Comparison of ENCODE assay signal across 15 cellular contexts in genomic region chr14:75275598-75275997, GRCh38. TPM values are rescaled to one million over a fixed set of nuclear protein-coding genes. Genes with fewer than 3 reads are reported as not detected.
DNase-seq lines count a peak whose midpoint lies in the region; ATAC-seq and TF ChIP-seq lines count a peak whose summit lies in the region.
"Had no signal": no experiment of that assay in that cellular context is flagged by ENCODE, and none has a peak within 500 bp of the region (broad histone marks: within the 10 kb centered on the region; RNA-seq: fewer than 3 reads in every experiment).

No MANE protein-coding gene starts in this region.

- H3K27me3 ChIP-seq in parathyroid adenoma (ENCODE audit: control insufficient read depth, insufficient read depth, low read length), result no peaks in the 10 kb centered on the region
- no peaks in the 10 kb centered on the region for H3K27me3 ChIP-seq in upper lobe of left lung
- H3K27me3 ChIP-seq: MG63 had no signal

- H3K4me1 ChIP-seq in parathyroid adenoma (peaks cover 30% of the 10 kb centered on the region), upper lobe of left lung (peaks cover 27 to 58% (median 42%) of the 10 kb centered on the region in 4 donors)

- H3K27ac ChIP-seq in parathyroid adenoma (peak overlapping the region; percentile 100), upper lobe of left lung (peak overlapping the region; percentile 96 to 99 (median 98))

- no peaks in the 10 kb centered on the region for H3K9me3 ChIP-seq in parathyroid adenoma (ENCODE audit: control insufficient read depth, low read length)
- no peaks in the 10 kb centered on the region for H3K9me3 ChIP-seq in upper lobe of left lung
- H3K9me3 ChIP-seq: MG63 had no signal

- H3K79me2 ChIP-seq in parathyroid adenoma, result peaks cover 7% of the 10 kb centered on the region

- DNase-seq in activated naive CD4-positive, alpha-beta T cell (lab: John Stamatoyannopoulos, UW), result no peak
- no peak for DNase-seq in endothelial cell (ENCODE audit: low spot score)
- DNase-seq in upper lobe of left lung, result no peak
- DNase-seq in left lobe of liver (ENCODE audit: low spot score), result no peak
- no peak for DNase-seq in activated gamma-delta T cell treated with Interleukin-2 at 50 U/mL for 16 hours
- DNase-seq: activated naive CD4-positive, alpha-beta T cell treated with anti-CD3 and anti-CD28 coated beads for 36 hours; Calu3; MG63; NCI-H2107; retina; stimulated activated naive CD4-positive, alpha-beta T cell treated with Interleukin-2 at 50 U/mL for 16 hours had no signal

- H3K9me3 Mint-ChIP-seq in activated naive CD4-positive, alpha-beta T cell treated with anti-CD3 and anti-CD28 coated beads, Interleukin-2, amount 50 U/mL, for 24 hours, result no peaks in the 10 kb centered on the region
- H3K9me3 Mint-ChIP-seq in endothelial cell (ENCODE audit: unreplicated experiment), result no peaks in the 10 kb centered on the region
- H3K9me3 Mint-ChIP-seq: activated naive CD4-positive, alpha-beta T cell treated with anti-CD3 and anti-CD28 coated beads for 36 hours; mesothelial cell of epicardium had no signal

- peaks cover 49% of the 10 kb centered on the region for H3K4me1 Mint-ChIP-seq in activated naive CD4-positive, alpha-beta T cell treated with anti-CD3 and anti-CD28 coated beads, Interleukin-2, amount 50 U/mL, for 24 hours
- peaks cover 18% of the 10 kb centered on the region for H3K4me1 Mint-ChIP-seq in endothelial cell (ENCODE audit: unreplicated experiment)

- H3K4me3 ChIP-seq in parathyroid adenoma (ENCODE audit: low read depth, low read length) (no peak overlapping the region), upper lobe of left lung (no peak overlapping the region)
- H3K4me3 ChIP-seq: MG63 had no signal

- H3K36me3 ChIP-seq in parathyroid adenoma (ENCODE audit: control insufficient read depth, insufficient read depth, low read length) (no peaks in the 10 kb centered on the region), upper lobe of left lung (peaks cover 0 to 11% (median 10%) of the 10 kb centered on the region in 4 donors)
- H3K36me3 ChIP-seq: MG63 had no signal

- WGBS in upper lobe of left lung, 2 donors, result 82 to 91% methylated on average over 1 to 2 of the region's 2 CpGs

- H3K27ac Mint-ChIP-seq in activated naive CD4-positive, alpha-beta T cell treated with anti-CD3 and anti-CD28 coated beads, Interleukin-2, amount 50 U/mL, for 24 hours, result no peak overlapping the region
- peak overlapping the region; percentile 70 for H3K27ac Mint-ChIP-seq in endothelial cell (ENCODE audit: unreplicated experiment)
- H3K27ac Mint-ChIP-seq: activated naive CD4-positive, alpha-beta T cell treated with anti-CD3 and anti-CD28 coated beads for 36 hours; mesothelial cell of epicardium had no signal

- no peak for TF ChIP-seq EP300 in upper lobe of left lung (IDR thresholded peaks at IDR 0.05)

- ATAC-seq in upper lobe of left lung (ENCODE audit: low FRiP score in 2 of 2) (no peak), HG02623 (IDR thresholded peaks at IDR 0.05; ENCODE audit: unreplicated experiment) (no peak), left lobe of liver (no peak)

- TF ChIP-seq CTCF in endothelial cell (IDR thresholded peaks at IDR 0.05; ENCODE audit: unreplicated experiment) (no peak), parathyroid adenoma (IDR thresholded peaks at IDR 0.05) (no peak), upper lobe of left lung (IDR thresholded peaks at IDR 0.05) (no peak)

- no peak overlapping the region for H2AFZ ChIP-seq in parathyroid adenoma

- no peak overlapping the region for H3K4me2 ChIP-seq in parathyroid adenoma (ENCODE audit: low read length)

- H3K4me3 Mint-ChIP-seq in activated naive CD4-positive, alpha-beta T cell treated with anti-CD3 and anti-CD28 coated beads, Interleukin-2, amount 50 U/mL, for 24 hours, result peak overlapping the region; percentile 8
- H3K4me3 Mint-ChIP-seq in endothelial cell (ENCODE audit: unreplicated experiment), result no peak overlapping the region
- H3K4me3 Mint-ChIP-seq: activated naive CD4-positive, alpha-beta T cell treated with anti-CD3 and anti-CD28 coated beads for 36 hours; mesothelial cell of epicardium had no signal

- peaks cover 5% of the 10 kb centered on the region for H3K27me3 Mint-ChIP-seq in activated naive CD4-positive, alpha-beta T cell treated with anti-CD3 and anti-CD28 coated beads, Interleukin-2, amount 50 U/mL, for 24 hours
- H3K27me3 Mint-ChIP-seq in endothelial cell (ENCODE audit: unreplicated experiment), result peaks cover 20% of the 10 kb centered on the region

- H3K36me3 Mint-ChIP-seq in activated naive CD4-positive, alpha-beta T cell treated with anti-CD3 and anti-CD28 coated beads, Interleukin-2, amount 50 U/mL, for 24 hours, result peaks cover 5% of the 10 kb centered on the region
- no peaks in the 10 kb centered on the region for H3K36me3 Mint-ChIP-seq in endothelial cell (ENCODE audit: low read depth, unreplicated experiment)

- no peak overlapping the region for H3K9ac ChIP-seq in parathyroid adenoma

- TF ChIP-seq POLR2A in upper lobe of left lung (IDR thresholded peaks at IDR 0.05), result no peak

RNA-seq across cellular contexts. Expression of gene FOS, which starts 3.0 kb away (rescaled TPM):
- total RNA-seq in endothelial cell (ENCODE audit: unreplicated experiment) (41.5 TPM), upper lobe of left lung (1,000 to 10,000 TPM in 1 of 6 donors, 100 to 1,000 TPM in 5; 386 to 1,146 (median 633) TPM), left lobe of liver (13.1 TPM)
